ENCODE assay signal across 21 cellular contexts in the genomic region with DNA sequence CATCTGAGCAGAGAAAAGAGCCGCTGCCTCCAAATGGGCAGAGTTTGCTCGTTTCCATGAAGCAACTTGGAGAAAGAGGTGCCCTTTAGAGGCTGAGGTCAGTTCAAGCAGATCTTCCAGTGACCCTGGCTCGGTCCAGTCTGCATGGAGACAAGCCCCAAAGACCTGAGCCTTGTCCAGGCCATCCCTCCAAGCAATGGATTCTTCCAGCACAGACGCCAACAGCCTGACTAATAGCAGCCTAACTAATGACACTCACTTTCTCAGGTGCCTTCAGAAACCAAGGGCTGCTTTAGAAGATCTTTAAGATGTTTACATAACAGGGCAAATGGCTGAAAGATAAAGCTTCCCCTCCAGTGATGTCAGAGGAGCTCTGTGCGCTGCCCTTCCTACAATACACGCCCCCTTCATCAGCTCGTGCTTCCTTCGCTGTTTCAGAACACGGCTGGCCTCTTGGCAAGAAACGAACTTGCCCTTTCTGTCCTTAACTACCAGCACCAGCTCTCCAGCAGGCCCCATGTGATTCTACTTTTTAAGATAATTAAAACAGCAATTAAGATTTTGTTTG.
DNase-seq lines count a peak whose midpoint lies in the region; ATAC-seq and TF ChIP-seq lines count a peak whose summit lies in the region.
"Had no signal": no experiment of that assay in that cellular context is flagged by ENCODE, and none has a peak within 500 bp of the region (broad histone marks: within the 10 kb centered on the region; RNA-seq: fewer than 3 reads in every experiment).

No MANE protein-coding gene starts in this region.

- no peak overlapping the region for H3K18ac ChIP-seq in IMR-90 (ENCODE audit: low read depth, low read length)

- peak overlapping the region; percentile 40 for H3K27ac Mint-ChIP-seq in stimulated activated effector memory CD8-positive, alpha-beta T cell treated with anti-CD3 and anti-CD28 coated beads, Interleukin-12 subunit alpha, Interleukin-12 subunit beta, amount 100 ng/mL, for 72 hours
- H3K27ac Mint-ChIP-seq: dendritic cell treated with granulocyte-macrophage colony-stimulating factor and Interleukin-4, amounts not matched to agents 40 ng/mL and 50 ng/mL, for 4 days; T-helper 2 cell treated with Interferon-gamma antibody and Interleukin-4, amounts not matched to agents 5 μg/mL and 100 μg/mL, for 36 hours had no signal

- H3K14ac ChIP-seq in IMR-90 (replicated peaks; ENCODE audit: low read depth, low read length), result no peak overlapping the region

- no peak overlapping the region for H3K27ac ChIP-seq in IMR-90 (ENCODE audit: insufficient read depth, low read length)
- H3K27ac ChIP-seq in right atrium auricular region, result peak overlapping the region; percentile 13 to 51
- no peak overlapping the region for H3K27ac ChIP-seq in brain microvascular endothelial cell
- H3K27ac ChIP-seq: neutrophil, PC-9, suprapubic skin had no signal

- H2BK15ac ChIP-seq in IMR-90 (ENCODE audit: low read depth, low read length), result no peak overlapping the region

- no peaks in the 10 kb centered on the region for H3K9me3 ChIP-seq in IMR-90 (ENCODE audit: control insufficient read depth, insufficient read depth, low read length)
- H3K9me3 ChIP-seq in right atrium auricular region, result no peaks in the 10 kb centered on the region
- H3K9me3 ChIP-seq: ascending aorta, neutrophil, suprapubic skin had no signal

- H2AFZ ChIP-seq in IMR-90 (replicated peaks; ENCODE audit: low read length, poor library complexity), result no peak overlapping the region
- H2AFZ ChIP-seq: PC-9 had no signal

- H3K27me3 ChIP-seq in IMR-90 (ENCODE audit: control insufficient read depth, insufficient read depth, low read length) (no peaks in the 10 kb centered on the region), right atrium auricular region (no peaks in the 10 kb centered on the region), brain microvascular endothelial cell (replicated peaks) (no peaks in the 10 kb centered on the region)
- H3K27me3 ChIP-seq: ascending aorta, neutrophil, suprapubic skin had no signal

- no peak overlapping the region for H3K4me3 ChIP-seq in IMR-90 (ENCODE audit: insufficient read depth, low read depth, low read length)
- no peak overlapping the region for H3K4me3 ChIP-seq in cardiac fibroblast (replicated peaks in 1 of 2; ENCODE audit: low read depth in 2 of 2, low read length in 2 of 2)
- no peak overlapping the region for H3K4me3 ChIP-seq in right atrium auricular region
- no peak overlapping the region for H3K4me3 ChIP-seq in brain microvascular endothelial cell (ENCODE audit: low read depth, low read length)
- H3K4me3 ChIP-seq: ascending aorta, GM12878, PC-9, suprapubic skin had no signal

- CTCF ChIA-PET in IMR-90 (lab: Yijun Ruan, JAX), result interaction anchor here (1.0 kb wide), 1 partner anchor 8 kb away, joined by 3 read pairs; no protein-coding TSS in a partner anchor

- H2AK5ac ChIP-seq in IMR-90 (ENCODE audit: low read depth, low read length), result no peak overlapping the region

- no peak overlapping the region for H4K91ac ChIP-seq in IMR-90 (ENCODE audit: insufficient read depth, low read depth, low read length)

- H3K36me3 ChIP-seq in IMR-90 (ENCODE audit: control insufficient read depth, insufficient read depth, low read length), result 0 out of 2 replicates have a peak, but pooled peaks cover 1% of the 10 kb centered on the region
- no peaks in the 10 kb centered on the region for H3K36me3 ChIP-seq in right atrium auricular region
- H3K36me3 ChIP-seq in brain microvascular endothelial cell (replicated peaks), result no peaks in the 10 kb centered on the region
- H3K36me3 ChIP-seq: ascending aorta, neutrophil, suprapubic skin had no signal

- no peak overlapping the region for H2BK5ac ChIP-seq in IMR-90 (ENCODE audit: low read depth, low read length, poor library complexity, severe bottlenecking)

- H3K4me3 Mint-ChIP-seq in stimulated activated effector memory CD8-positive, alpha-beta T cell treated with anti-CD3 and anti-CD28 coated beads, Interleukin-12 subunit alpha, Interleukin-12 subunit beta, amount 100 ng/mL, for 72 hours, result no peak overlapping the region
- H3K4me3 Mint-ChIP-seq: dendritic cell treated with granulocyte-macrophage colony-stimulating factor and Interleukin-4, amounts not matched to agents 40 ng/mL and 50 ng/mL, for 4 days; T-helper 2 cell treated with Interferon-gamma antibody and Interleukin-4, amounts not matched to agents 5 μg/mL and 100 μg/mL, for 36 hours had no signal

- TF ChIP-seq RAD21 in IMR-90 (IDR thresholded peaks at IDR 0.05; ENCODE audit: low read length), result no peak

- no peak overlapping the region for H2BK120ac ChIP-seq in IMR-90 (ENCODE audit: low read depth, low read length)

- no peak overlapping the region for H3K9ac ChIP-seq in IMR-90 (ENCODE audit: low read depth, low read length)

- H3K4me2 ChIP-seq in IMR-90 (ENCODE audit: low read depth, low read length), result no peak overlapping the region
- H3K4me2 ChIP-seq: PC-9 had no signal

- H3K9me1 ChIP-seq in IMR-90 (ENCODE audit: insufficient read depth, low read length), result no peaks in the 10 kb centered on the region

- intact Hi-C loops in IMR-90 (cut with micrococcal nuclease), result no loop called here

- POLR2A ChIA-PET in IMR-90 (lab: Charles Lee; ENCODE audit: unreplicated experiment), result interaction anchor here (0.6 kb wide), 1 partner anchor 431 kb away, joined by 3 read pairs; no protein-coding TSS in a partner anchor

- dilution Hi-C loops in IMR-90 (cut with HindIII; ENCODE audit: low sequenced_read_pairs, unreplicated experiment), result no loop called here

- in situ Hi-C loops in IMR-90 (cut with MboI; ENCODE audit: low sequenced_read_pairs) (no loop called here), brain microvascular endothelial cell (cut with HindIII; ENCODE audit: low pct_ligation_motif_present, low sequenced_read_pairs) (no loop called here)

- no peak overlapping the region for H3K56ac ChIP-seq in IMR-90 (ENCODE audit: extremely low read depth, insufficient read depth, low read length)

- no peaks in the 10 kb centered on the region for H3K9me3 Mint-ChIP-seq in stimulated activated effector memory CD8-positive, alpha-beta T cell treated with anti-CD3 and anti-CD28 coated beads, Interleukin-12 subunit alpha, Interleukin-12 subunit beta, amount 100 ng/mL, for 72 hours
- H3K9me3 Mint-ChIP-seq: dendritic cell treated with granulocyte-macrophage colony-stimulating factor and Interleukin-4, amounts not matched to agents 40 ng/mL and 50 ng/mL, for 4 days; T-helper 2 cell treated with Interferon-gamma antibody and Interleukin-4, amounts not matched to agents 5 μg/mL and 100 μg/mL, for 36 hours had no signal

- BruUV-seq in IMR-90 (replicated peaks; lab: Mats Ljungman, UMichigan), result TSS peak; percentile 13

- no peak overlapping the region for H2BK20ac ChIP-seq in IMR-90 (ENCODE audit: low read depth, low read length)

- no peak for TF ChIP-seq POLR2A in IMR-90 (IDR thresholded peaks at IDR 0.05; ENCODE audit: low read depth, low read length)

- H4K5ac ChIP-seq in IMR-90 (ENCODE audit: low read depth, low read length), result no peak overlapping the region

- H4K20me1 ChIP-seq in IMR-90 (ENCODE audit: insufficient read depth, low read length), result peaks cover 6% of the 10 kb centered on the region

- H3K79me1 ChIP-seq in IMR-90 (ENCODE audit: low read depth in 1 of 2, low read length in 2 of 2), result peaks cover 38 to 55% of the 10 kb centered on the region in 2 experiments

- no peak overlapping the region for H2AK9ac ChIP-seq in IMR-90 (replicated peaks; ENCODE audit: low read depth, low read length, poor library complexity)

- no peaks in the 10 kb centered on the region for H3K36me3 Mint-ChIP-seq in stimulated activated effector memory CD8-positive, alpha-beta T cell treated with anti-CD3 and anti-CD28 coated beads, Interleukin-12 subunit alpha, Interleukin-12 subunit beta, amount 100 ng/mL, for 72 hours

- H4K8ac ChIP-seq in IMR-90 (ENCODE audit: low read depth in 2 of 2, low read length in 2 of 2), result no peak overlapping the region

- DNase-seq in IMR-90, result peak; percentile 36
- DNase-seq in cardiac fibroblast (ENCODE audit: low read depth in 2 of 2), result peak; percentile 49
- DNase-seq in right atrium auricular region (ENCODE audit: low spot score), result no peak
- DNase-seq in stimulated activated effector memory CD8-positive, alpha-beta T cell treated with anti-CD3 and anti-CD28 coated beads, Interleukin-12 subunit alpha, Interleukin-12 subunit beta, amount 100 ng/mL, for 72 hours (ENCODE audit: low spot score in 2 of 2), result no peak
- DNase-seq in brain microvascular endothelial cell, result no peak
- no peak for DNase-seq in AML-193 (lab: John Stamatoyannopoulos, UW)
- DNase-seq: activated CD4-positive, CD25-positive, alpha-beta regulatory T cell treated with anti-CD3 and anti-CD28 coated beads, Interleukin-2, amount 50 U/mL, for 72 hours; activated effector memory CD4-positive, alpha-beta T cell treated with anti-CD3 and anti-CD28 coated beads, Interleukin-2, amount 50 U/mL, for 16 hours; GDM1; kidney glomerular epithelial cell; NCI-H1694 treated with DMSO at 0.1 percent for 48 hours; NCI-H526; PC-9; stimulated activated CD4-positive, alpha-beta T cell treated with anti-CD3 and anti-CD28 coated beads, Interleukin-4, amount 100 ng/mL, for 1 hour had no signal

- ATAC-seq in IMR-90 (ENCODE audit: low read depth) (no peak), HG03097 (IDR thresholded peaks at IDR 0.05; ENCODE audit: low FRiP score, unreplicated experiment) (no peak)
- no peak for ATAC-seq in stimulated activated effector memory CD8-positive, alpha-beta T cell treated with anti-CD3 and anti-CD28 coated beads, Interleukin-12 subunit alpha, Interleukin-12 subunit beta, amount 100 ng/mL, for 72 hours
- ATAC-seq: GM12878 had no signal

- TF ChIP-seq CTCF in IMR-90 (conservative IDR thresholded peaks at IDR 0.05; ENCODE audit: low read depth, low read length) (no peak), cardiac fibroblast (IDR thresholded peaks at IDR 0.05; ENCODE audit: low read depth, low read length) (no peak), right atrium auricular region (IDR thresholded peaks at IDR 0.05) (no peak), brain microvascular endothelial cell (IDR thresholded peaks at IDR 0.05; ENCODE audit: low read depth, low read length, missing control alignments) (no peak)

- WGBS in IMR-90 (ENCODE audit: extremely low coverage in 2 of 2, insufficient read length in 1 of 2), 2 experiments, result 44% methylated on average over 3 of the region's 10 CpGs; no CpG with 5 or more reads in 1 of the 2 experiments

- H3K4me1 ChIP-seq in IMR-90 (ENCODE audit: control insufficient read depth, insufficient read depth, low read length), result peaks cover 5% of the 10 kb centered on the region
- peaks cover 0 to 18% of the 10 kb centered on the region in 2 donors for H3K4me1 ChIP-seq in right atrium auricular region
- H3K4me1 ChIP-seq: suprapubic skin had no signal

- H3K23ac ChIP-seq in IMR-90 (ENCODE audit: low read depth, low read length), result no peak overlapping the region

- peaks cover 30% of the 10 kb centered on the region for H3K4me1 Mint-ChIP-seq in stimulated activated effector memory CD8-positive, alpha-beta T cell treated with anti-CD3 and anti-CD28 coated beads, Interleukin-12 subunit alpha, Interleukin-12 subunit beta, amount 100 ng/mL, for 72 hours

- H3K4ac ChIP-seq in IMR-90 (ENCODE audit: low read depth, low read length), result no peak overlapping the region

TF ChIP-seq in IMR-90, 13 proteins besides CTCF, POLR2A, EP300 and RAD21 (continues in another document):
- TF ChIP-seq CHD1 (IDR thresholded peaks at IDR 0.05; ENCODE audit: low read depth, low read length) (no peak), NFE2L2 (IDR thresholded peaks at IDR 0.05; ENCODE audit: low read depth, low read length) (no peak)

Comparison
In these comparisons a context has a peak if more than half of its experiments do, and no peak if none do; other contexts are left out.
1. DNase-seq: peak in IMR-90 (single experiment) and cardiac fibroblast (2 of 2); none in right atrium auricular region (single experiment), stimulated activated effector memory CD8-positive, alpha-beta T cell treated with anti-CD3 and anti-CD28 coated beads, Interleukin-12 subunit alpha, Interleukin-12 subunit beta, amount 100 ng/mL, for 72 hours (0 of 2), brain microvascular endothelial cell (single experiment) and AML-193 (0 of 2).
2. H3K27ac ChIP-seq: peak in right atrium auricular region (2 of 2); none in IMR-90 (single experiment) and brain microvascular endothelial cell (single experiment).